Comparison of ENCODE assay signal across 1 cellular context in the genomic region with DNA sequence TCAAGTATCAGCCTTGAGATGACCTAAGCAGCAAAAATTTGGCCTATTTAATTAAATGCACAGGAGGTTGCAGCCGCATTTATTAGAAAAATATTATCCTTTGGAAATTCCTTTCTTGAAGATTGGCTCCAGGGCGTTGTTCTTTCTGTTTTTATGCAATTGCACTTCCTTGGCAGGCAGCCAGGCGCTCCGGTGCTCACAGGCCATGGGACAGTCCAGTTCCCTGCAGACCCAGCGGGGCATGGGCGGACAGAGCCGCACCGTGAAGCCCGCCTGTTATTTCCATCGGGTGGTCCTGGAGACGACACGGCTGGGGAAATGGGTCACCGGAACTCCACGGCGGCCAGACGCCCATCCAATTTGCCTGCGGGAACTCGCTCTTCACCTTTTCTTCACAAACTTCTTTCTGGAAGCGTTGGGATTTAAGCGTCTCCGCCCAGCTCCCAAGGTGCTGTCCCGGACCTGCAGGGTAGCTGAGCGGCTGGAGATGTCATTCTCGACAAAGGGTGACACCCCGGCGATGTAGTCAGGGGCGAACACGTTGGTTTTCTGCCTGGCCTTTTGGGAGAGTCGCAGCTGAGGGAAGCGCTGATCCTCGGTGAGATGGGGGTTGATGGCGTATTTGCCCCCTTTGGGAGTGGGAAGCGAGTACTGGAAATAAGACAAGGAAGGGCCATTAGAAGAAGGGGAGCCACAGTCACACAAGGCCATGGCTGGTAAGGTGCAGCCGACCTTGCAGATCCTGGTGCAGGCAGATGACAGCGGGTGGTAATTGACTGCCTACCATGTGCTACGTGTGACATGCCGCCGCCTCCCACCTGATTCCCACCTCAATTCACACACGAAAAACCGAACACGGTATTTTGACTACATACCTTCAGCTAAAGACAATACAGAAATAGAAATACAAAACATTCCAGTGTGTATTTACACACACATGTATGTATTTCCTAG.
TF ChIP-seq lines count a peak whose summit lies in the region.

No MANE protein-coding gene starts in this region.

TF ChIP-seq in SK-N-SH, 30 proteins besides CTCF, POLR2A, EP300 and RAD21:
- TF ChIP-seq, protein P1, sequence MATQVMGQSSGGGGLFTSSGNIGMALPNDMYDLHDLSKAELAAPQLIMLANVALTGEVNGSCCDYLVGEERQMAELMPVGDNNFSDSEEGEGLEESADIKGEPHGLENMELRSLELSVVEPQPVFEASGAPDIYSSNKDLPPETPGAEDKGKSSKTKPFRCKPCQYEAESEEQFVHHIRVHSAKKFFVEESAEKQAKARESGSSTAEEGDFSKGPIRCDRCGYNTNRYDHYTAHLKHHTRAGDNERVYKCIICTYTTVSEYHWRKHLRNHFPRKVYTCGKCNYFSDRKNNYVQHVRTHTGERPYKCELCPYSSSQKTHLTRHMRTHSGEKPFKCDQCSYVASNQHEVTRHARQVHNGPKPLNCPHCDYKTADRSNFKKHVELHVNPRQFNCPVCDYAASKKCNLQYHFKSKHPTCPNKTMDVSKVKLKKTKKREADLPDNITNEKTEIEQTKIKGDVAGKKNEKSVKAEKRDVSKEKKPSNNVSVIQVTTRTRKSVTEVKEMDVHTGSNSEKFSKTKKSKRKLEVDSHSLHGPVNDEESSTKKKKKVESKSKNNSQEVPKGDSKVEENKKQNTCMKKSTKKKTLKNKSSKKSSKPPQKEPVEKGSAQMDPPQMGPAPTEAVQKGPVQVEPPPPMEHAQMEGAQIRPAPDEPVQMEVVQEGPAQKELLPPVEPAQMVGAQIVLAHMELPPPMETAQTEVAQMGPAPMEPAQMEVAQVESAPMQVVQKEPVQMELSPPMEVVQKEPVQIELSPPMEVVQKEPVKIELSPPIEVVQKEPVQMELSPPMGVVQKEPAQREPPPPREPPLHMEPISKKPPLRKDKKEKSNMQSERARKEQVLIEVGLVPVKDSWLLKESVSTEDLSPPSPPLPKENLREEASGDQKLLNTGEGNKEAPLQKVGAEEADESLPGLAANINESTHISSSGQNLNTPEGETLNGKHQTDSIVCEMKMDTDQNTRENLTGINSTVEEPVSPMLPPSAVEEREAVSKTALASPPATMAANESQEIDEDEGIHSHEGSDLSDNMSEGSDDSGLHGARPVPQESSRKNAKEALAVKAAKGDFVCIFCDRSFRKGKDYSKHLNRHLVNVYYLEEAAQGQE (IDR thresholded peaks at IDR 0.05; ENCODE audit: low read depth, low read length) = no peak
- no peak for TF ChIP-seq MXI1 (IDR thresholded peaks at IDR 0.05; ENCODE audit: low read depth, low read length)
- no peak for TF ChIP-seq MAX (IDR thresholded peaks at IDR 0.05; ENCODE audit: low read depth)
- no peak for TF ChIP-seq FOSL2 (IDR thresholded peaks at IDR 0.05; ENCODE audit: borderline replicate concordance, low read depth)
- TF ChIP-seq NFIC (IDR thresholded peaks at IDR 0.05; ENCODE audit: borderline replicate concordance) = peak; percentile 48; the same call in 1 of the 2 replicates
- no peak for TF ChIP-seq ELF1 (IDR thresholded peaks at IDR 0.05)
TF ChIP-seq in SK-N-SH: peak in this region for 1.
